Comparison of ENCODE assay signal across 34 cellular contexts in genomic region chr3:95789111-95789510, GRCh38.
"Had no signal": no experiment of that assay in that cellular context is flagged by ENCODE, and none has a peak within 500 bp of the region (broad histone marks: within the 10 kb centered on the region; RNA-seq: fewer than 3 reads in every experiment).

No MANE protein-coding gene starts in this region.

- H3K9me3 ChIP-seq: MG63 had no signal

- H3K4me2 ChIP-seq: KMS-11 had no signal

- DNase-seq: Karpas-422, Kasumi-1, KG1, MG63, MV-4-11, NCI-H1048, NCI-H1092, NCI-H1092 treated with DMSO at 0.1 percent for 48 hours, NCI-H1105, NCI-H1105 treated with DMSO at 0.1 percent for 48 hours, NCI-H1417, NCI-H1417 treated with DMSO at 0.1 percent for 48 hours, NCI-H1436, NCI-H1436 treated with DMSO at 0.1 percent for 48 hours, NCI-H146, NCI-H1694, NCI-H1694 treated with DMSO at 0.1 percent for 48 hours, NCI-H187, NCI-H187 treated with DMSO at 0.1 percent for 48 hours, NCI-H1930, NCI-H2029, NCI-H2029 treated with DMSO at 0.1 percent for 48 hours, NCI-H2081, NCI-H2081 treated with DMSO at 0.1 percent for 48 hours, NCI-H2107, NCI-H2171, NCI-H2171 treated with DMSO at 0.1 percent for 48 hours, NCI-H2227 treated with DMSO at 0.1 percent for 48 hours, NCI-H226, NCI-H345, NCI-H446, NCI-H446 treated with DMSO at 0.1 percent for 48 hours, NCI-H510A had no signal

- H3K9ac ChIP-seq: KMS-11 had no signal

- H3K27ac ChIP-seq: KMS-11 had no signal

- H3K4me3 ChIP-seq: MG63 had no signal

- H3K36me3 ChIP-seq: MG63 had no signal

- H3K27me3 ChIP-seq: MG63 had no signal
